In genomic region chr16:86619263-86619935, GRCh38 we compare ENCODE assay signal across 16 cellular contexts. TPM values are rescaled to one million over a fixed set of nuclear protein-coding genes. Genes with fewer than 3 reads are reported as not detected.
DNase-seq lines count a peak whose midpoint lies in the region; ATAC-seq, FAIRE-seq and TF ChIP-seq lines count a peak whose summit lies in the region.
"Had no signal": no experiment of that assay in that cellular context is flagged by ENCODE, and none has a peak within 500 bp of the region (broad histone marks: within the 10 kb centered on the region; RNA-seq: fewer than 3 reads in every experiment).

No MANE protein-coding gene starts in this region.

- no peak overlapping the region for H3K27ac Mint-ChIP-seq in Caco-2 (ENCODE audit: unreplicated experiment)
- H3K27ac Mint-ChIP-seq: activated naive CD8-positive, alpha-beta T cell treated with anti-CD3 and anti-CD28 coated beads for 36 hours had no signal

- peak overlapping the region; percentile 9; the same call in 1 of the 2 replicates for H3K56ac ChIP-seq in IMR-90 (ENCODE audit: extremely low read depth, insufficient read depth, low read length)
- H3K56ac ChIP-seq in H1 (replicated peaks; ENCODE audit: insufficient read length, low read depth, low read length), result no peak overlapping the region

- H2BK120ac ChIP-seq in IMR-90 (ENCODE audit: low read depth, low read length), result peak overlapping the region; percentile 80
- no peak overlapping the region for H2BK120ac ChIP-seq in H1 (replicated peaks; ENCODE audit: low read depth, low read length)

- BruUV-seq in Caco-2 (replicated peaks; lab: Mats Ljungman, UMichigan), result no TSS peak
- BruUV-seq in IMR-90 (replicated peaks; lab: Mats Ljungman, UMichigan), result no TSS peak

- H3K4me1 ChIP-seq in Caco-2 (no peaks in the 10 kb centered on the region), IMR-90 (ENCODE audit: control insufficient read depth, insufficient read depth, low read length) (peaks cover 7% of the 10 kb centered on the region), H1 (replicated peaks in 1 of 4; ENCODE audit: control insufficient read depth in 3 of 4, insufficient read depth in 4 of 4, low read length in 3 of 4) (peaks cover 0 to 5% (median 0%) of the 10 kb centered on the region in 4 experiments; a peak in 2 of 7 replicates), psoas muscle (peaks cover 3% of the 10 kb centered on the region)

- no peaks in the 10 kb centered on the region for H3K4me1 Mint-ChIP-seq in Caco-2 (ENCODE audit: low read depth, unreplicated experiment)
- H3K4me1 Mint-ChIP-seq: activated naive CD8-positive, alpha-beta T cell treated with anti-CD3 and anti-CD28 coated beads for 36 hours had no signal

- H4K5ac ChIP-seq in IMR-90 (ENCODE audit: low read depth, low read length), result peak overlapping the region; percentile 56
- no peak overlapping the region for H4K5ac ChIP-seq in H1 (ENCODE audit: insufficient read length, low read depth, low read length)

- peaks cover 4% of the 10 kb centered on the region for H3K9me1 ChIP-seq in IMR-90 (ENCODE audit: insufficient read depth, low read length)

- H2AFZ ChIP-seq in IMR-90 (replicated peaks; ENCODE audit: low read length, poor library complexity) (peak overlapping the region; percentile 85), H1 (ENCODE audit: low read length) (0 out of 2 replicates have a peak overlapping the region, but pooled peaks have one; percentile 52)

- peak overlapping the region; percentile 66 for H3K4ac ChIP-seq in IMR-90 (ENCODE audit: low read depth, low read length)
- no peak overlapping the region for H3K4ac ChIP-seq in H1 (replicated peaks; ENCODE audit: insufficient read length, low read depth, low read length)

- peak overlapping the region; percentile 7; the same call in 1 of the 2 replicates for H3K4me3 ChIP-seq in Caco-2 (ENCODE audit: low read depth, low read length)
- peak overlapping the region; percentile 16; the same call in 1 of the 2 replicates for H3K4me3 ChIP-seq in IMR-90 (ENCODE audit: insufficient read depth, low read depth, low read length)
- H3K4me3 ChIP-seq in H1 (ENCODE audit: extremely low read depth in 1 of 4, insufficient read depth in 2 of 4, low read depth in 3 of 4, low read length in 4 of 4), result no peak overlapping the region
- H3K4me3 ChIP-seq in psoas muscle, result peak overlapping the region; percentile 11

- H2BK5ac ChIP-seq in IMR-90 (ENCODE audit: low read depth, low read length, poor library complexity, severe bottlenecking) (peak overlapping the region; percentile 3), H1 (ENCODE audit: low read depth, low read length) (no peak overlapping the region)

- DNase-seq in Caco-2, result peak; percentile 51 to 86
- no peak for DNase-seq in IMR-90
- no peak for DNase-seq in H1 (ENCODE audit: low read depth in 1 of 2, low spot score in 2 of 2)
- DNase-seq in psoas muscle, result no peak
- DNase-seq in Ammon's horn (ENCODE audit: low spot score), result no peak
- DNase-seq in T1000 (lab: John Stamatoyannopoulos, UW), result no peak
- DNase-seq: activated naive CD8-positive, alpha-beta T cell treated with anti-CD3 and anti-CD28 coated beads for 36 hours; Calu3; NCI-H187; stimulated activated naive CD4-positive, alpha-beta T cell had no signal

- TF ChIP-seq RAD21 in IMR-90 (IDR thresholded peaks at IDR 0.05; ENCODE audit: low read length) (no peak), H1 (IDR thresholded peaks at IDR 0.05 in 1 of 2, conservative IDR thresholded peaks at IDR 0.05 in 1 of 2; ENCODE audit: low read depth in 2 of 2, low read length in 2 of 2) (no peak)

- H2AK9ac ChIP-seq in IMR-90 (replicated peaks; ENCODE audit: low read depth, low read length, poor library complexity), result peak overlapping the region; percentile 91

- WGBS in IMR-90 (ENCODE audit: extremely low coverage in 2 of 2, insufficient read length in 1 of 2), 2 experiments, result 93% methylated on average over 9 of the region's 25 CpGs; no CpG with 5 or more reads in 1 of the 2 experiments
- WGBS in H1 (ENCODE audit: extremely low coverage in 1 of 2, insufficient coverage in 1 of 2, insufficient read length in 1 of 2, insufficient replicate concordance in 2 of 2, low coverage in 1 of 2, low lambda C conversion rate in 2 of 2, missing lambda C conversion rate in 1 of 2), 2 experiments, result 92% methylated on average over 25 of the region's 25 CpGs; no CpG with 5 or more reads in 1 of the 2 experiments
- WGBS in psoas muscle, 3 donors, result 84 to 88% (median 84%) methylated on average over 25 of the region's 25 CpGs

- CTCF ChIA-PET in Caco-2 (lab: Charles Lee) (no interaction called here), IMR-90 (lab: Yijun Ruan, JAX) (interaction anchor here (1.1 kb wide), 1 partner anchor 11 kb away, joined by 3 read pairs; no protein-coding TSS in a partner anchor), H1 (lab: Charles Lee; ENCODE audit: partially characterized antibody) (interaction anchor here (0.6 to 1.4 kb wide), 4 partner anchors 19 to 443 kb away, joined by 3 to 4 read pairs (median 3); no protein-coding TSS in a partner anchor)

- peaks cover 8% of the 10 kb centered on the region for H3K27me3 Mint-ChIP-seq in Caco-2 (ENCODE audit: insufficient read depth, unreplicated experiment)

- H3K36me3 ChIP-seq in Caco-2 (ENCODE audit: control insufficient read depth, insufficient read depth, low read length) (no peaks in the 10 kb centered on the region), IMR-90 (ENCODE audit: control insufficient read depth, insufficient read depth, low read length) (no peaks in the 10 kb centered on the region), H1 (ENCODE audit: control insufficient read depth in 2 of 4, insufficient read depth in 4 of 4, low read length in 3 of 4) (no peaks in the 10 kb centered on the region), psoas muscle (ENCODE audit: insufficient read depth in 1 of 2, low read depth in 1 of 2) (no peaks in the 10 kb centered on the region)

- H3K9ac ChIP-seq in IMR-90 (ENCODE audit: low read depth, low read length), result 0 out of 2 replicates have a peak overlapping the region, but pooled peaks have one; percentile 8
- H3K9ac ChIP-seq in H1 (replicated peaks in 1 of 4; ENCODE audit: extremely low read depth in 1 of 4, low read depth in 3 of 4, low read length in 3 of 4), result no peak overlapping the region

- H4K20me1 ChIP-seq in IMR-90 (ENCODE audit: insufficient read depth, low read length) (no peaks in the 10 kb centered on the region), H1 (replicated peaks in 1 of 2; ENCODE audit: control insufficient read depth in 1 of 2, insufficient read depth in 2 of 2, low read length in 2 of 2) (no peaks in the 10 kb centered on the region)

- H3K9me3 Mint-ChIP-seq in Caco-2 (ENCODE audit: unreplicated experiment), result no peaks in the 10 kb centered on the region
- H3K9me3 Mint-ChIP-seq: activated naive CD8-positive, alpha-beta T cell treated with anti-CD3 and anti-CD28 coated beads for 36 hours had no signal

- H3K18ac ChIP-seq in IMR-90 (ENCODE audit: low read depth, low read length) (peak overlapping the region; percentile 72; the same call in 1 of the 2 replicates), H1 (ENCODE audit: extremely low read depth, low read length) (no peak overlapping the region)

- ATAC-seq in IMR-90 (ENCODE audit: low read depth) (peak; percentile 31), psoas muscle (no peak), GM18909 (IDR thresholded peaks at IDR 0.05; ENCODE audit: poor library complexity, unreplicated experiment) (no peak), HG02870 (IDR thresholded peaks at IDR 0.05; ENCODE audit: unreplicated experiment) (no peak)
- ATAC-seq: left lobe of liver had no signal

- no peak for TF ChIP-seq EP300 in H1 (IDR thresholded peaks at IDR 0.05; ENCODE audit: borderline replicate concordance in 1 of 2, low read depth in 2 of 2, low read length in 2 of 2)

- dilution Hi-C loops in IMR-90 (cut with HindIII; ENCODE audit: low sequenced_read_pairs, unreplicated experiment), result no loop called here

- 0 out of 2 replicates have a peak overlapping the region, but pooled peaks have one; percentile 68 for H2BK12ac ChIP-seq in H1 (ENCODE audit: low read depth, low read length)

- H3K79me1 ChIP-seq in IMR-90 (ENCODE audit: low read depth in 1 of 2, low read length in 2 of 2), result no peaks in the 10 kb centered on the region
- no peaks in the 10 kb centered on the region for H3K79me1 ChIP-seq in H1 (ENCODE audit: low read depth, low read length)

- H3K27ac ChIP-seq in IMR-90 (ENCODE audit: insufficient read depth, low read length) (no peak overlapping the region), H1 (ENCODE audit: low read depth, low read length) (no peak overlapping the region), psoas muscle (no peak overlapping the region)

- peak overlapping the region; percentile 75; the same call in 1 of the 2 replicates for H2BK20ac ChIP-seq in IMR-90 (ENCODE audit: low read depth, low read length)
- no peak overlapping the region for H2BK20ac ChIP-seq in H1 (ENCODE audit: low read length)

- POLR2A ChIA-PET in Caco-2 (lab: Charles Lee), result no interaction called here
- POLR2A ChIA-PET in IMR-90 (lab: Charles Lee; ENCODE audit: unreplicated experiment), result no interaction called here
- POLR2A ChIA-PET in H1 (lab: Charles Lee; ENCODE audit: partially characterized antibody), result interaction anchor here (1.2 kb wide), 1 partner anchor 18 kb away, joined by 3 read pairs; no protein-coding TSS in a partner anchor

- H4K8ac ChIP-seq in IMR-90 (ENCODE audit: low read depth in 2 of 2, low read length in 2 of 2) (peak overlapping the region; percentile 70 to 74; a peak in 3 of 4 replicates), H1 (ENCODE audit: extremely low read depth, insufficient read depth, low read length) (no peak overlapping the region; the same call in 1 of the 2 replicates)

- H3K27me3 ChIP-seq in Caco-2 (replicated peaks; ENCODE audit: control insufficient read depth, insufficient read depth, low read length), result no peaks in the 10 kb centered on the region
- no peaks in the 10 kb centered on the region for H3K27me3 ChIP-seq in IMR-90 (ENCODE audit: control insufficient read depth, insufficient read depth, low read length)
- no peaks in the 10 kb centered on the region for H3K27me3 ChIP-seq in H1 (replicated peaks in 1 of 4; ENCODE audit: control insufficient read depth in 3 of 4, extremely low read depth in 1 of 4, insufficient read depth in 3 of 4, low read length in 3 of 4)
- peaks cover 0 to 8% (median 0%) of the 10 kb centered on the region in 3 donors for H3K27me3 ChIP-seq in psoas muscle (ENCODE audit: insufficient read depth in 3 of 3, low read length in 2 of 3)

- intact Hi-C loops in Caco-2 (cut with micrococcal nuclease; ENCODE audit: unreplicated experiment) (no loop called here), IMR-90 (cut with micrococcal nuclease) (no loop called here), psoas muscle (cut with DNase I) (no loop called here)

- H3K36me3 Mint-ChIP-seq in Caco-2 (ENCODE audit: insufficient read depth, unreplicated experiment), result no peaks in the 10 kb centered on the region
- H3K36me3 Mint-ChIP-seq: activated naive CD8-positive, alpha-beta T cell treated with anti-CD3 and anti-CD28 coated beads for 36 hours had no signal

- in situ Hi-C loops in IMR-90 (cut with MboI; ENCODE audit: low sequenced_read_pairs), result no loop called here

- no peaks in the 10 kb centered on the region; the same call in 1 of the 2 replicates for H3K9me3 ChIP-seq in Caco-2
- H3K9me3 ChIP-seq in IMR-90 (ENCODE audit: control insufficient read depth, insufficient read depth, low read length), result peaks cover 4% of the 10 kb centered on the region; the same call in 1 of the 2 replicates
- no peaks in the 10 kb centered on the region for H3K9me3 ChIP-seq in H1 (ENCODE audit: insufficient read depth in 2 of 2, low read depth in 1 of 2, low read length in 1 of 2)
- H3K9me3 ChIP-seq in psoas muscle, result no peaks in the 10 kb centered on the region

- H2BK15ac ChIP-seq in IMR-90 (ENCODE audit: low read depth, low read length) (peak overlapping the region; percentile 66; the same call in 1 of the 3 replicates), H1 (ENCODE audit: low read length) (no peak overlapping the region; the same call in 1 of the 2 replicates)

- TF ChIP-seq CTCF in Caco-2 (IDR thresholded peaks at IDR 0.05; ENCODE audit: insufficient read depth in 1 of 2, low read depth in 1 of 2, low read length in 1 of 2, severe bottlenecking in 1 of 2, unreplicated experiment in 1 of 2) (no peak), IMR-90 (conservative IDR thresholded peaks at IDR 0.05; ENCODE audit: low read depth, low read length) (no peak), H1 (IDR thresholded peaks at IDR 0.05; ENCODE audit: control extremely low read depth in 1 of 3, insufficient read depth in 1 of 3, low read depth in 1 of 3, low read length in 3 of 3) (no peak), psoas muscle (IDR thresholded peaks at IDR 0.05) (no peak)

- H3K79me2 ChIP-seq in H1 (ENCODE audit: control insufficient read depth in 1 of 2, insufficient read depth in 2 of 2, low read length in 2 of 2), result no peaks in the 10 kb centered on the region

- H3K23ac ChIP-seq in IMR-90 (ENCODE audit: low read depth, low read length) (peak overlapping the region; percentile 81; the same call in 1 of the 2 replicates), H1 (ENCODE audit: insufficient read length) (no peak overlapping the region)

- peak overlapping the region; percentile 52 for H3K4me3 Mint-ChIP-seq in Caco-2 (ENCODE audit: unreplicated experiment)
- H3K4me3 Mint-ChIP-seq: activated naive CD8-positive, alpha-beta T cell treated with anti-CD3 and anti-CD28 coated beads for 36 hours had no signal

- peak overlapping the region; percentile 77; the same call in 1 of the 2 replicates for H4K91ac ChIP-seq in IMR-90 (ENCODE audit: insufficient read depth, low read depth, low read length)
- H4K91ac ChIP-seq in H1 (replicated peaks; ENCODE audit: insufficient read length, low read length), result no peak overlapping the region

- no peaks in the 10 kb centered on the region for H3K23me2 ChIP-seq in H1 (ENCODE audit: low read depth, low read length)

- no peak for FAIRE-seq in H1 (lab: Jason Lieb, UNC)
- FAIRE-seq: GM19239 had no signal

- H2AK5ac ChIP-seq in IMR-90 (ENCODE audit: low read depth, low read length) (peak overlapping the region; percentile 72; the same call in 1 of the 2 replicates), H1 (ENCODE audit: low read depth, low read length) (no peak overlapping the region)

- peak overlapping the region; percentile 95 for H3K4me2 ChIP-seq in IMR-90 (ENCODE audit: low read depth, low read length)
- H3K4me2 ChIP-seq in H1 (ENCODE audit: insufficient read depth in 1 of 2, low read depth in 2 of 2, low read length in 2 of 2), result no peak overlapping the region

- H3K14ac ChIP-seq in IMR-90 (replicated peaks; ENCODE audit: low read depth, low read length), result peak overlapping the region; percentile 90
- no peak overlapping the region for H3K14ac ChIP-seq in H1 (ENCODE audit: insufficient read length)

- TF ChIP-seq POLR2A in IMR-90 (IDR thresholded peaks at IDR 0.05; ENCODE audit: low read depth, low read length) (no peak), H1 (IDR thresholded peaks at IDR 0.05; ENCODE audit: control extremely low read depth in 1 of 2, low read depth in 2 of 2, low read length in 2 of 2) (no peak)

RNA-seq across cellular contexts. Expression of gene FOXL1, which starts 41.0 kb away (rescaled TPM):
- total RNA-seq in Caco-2 (2022) (0.11 TPM in 1 of 2 replicates, not detected in the other), IMR-90 (2012; rRNA removed) (15.2 and 23.9 TPM in 2 replicates), psoas muscle (under 1 TPM; 0.12 to 0.57 (median 0.31) TPM)
- polyA plus RNA-seq in IMR-90 (2012; rRNA removed) (25.8 and 29.9 TPM in 2 replicates), H1 (2011; rRNA removed) (0.03 and 0.09 TPM in 2 replicates), psoas muscle (1 to 10 TPM in 1 of 3 donors, under 1 TPM in 2; 0.14 to 1.3 (median 0.18) TPM)
- 59.6 and 70.0 TPM in 2 replicates for polyA plus RNA-seq in IMR-90 (2012; cell fraction: cytosol; rRNA removed)
- 22.9 and 59.6 TPM in 2 replicates for polyA plus RNA-seq in IMR-90 (2012; cell fraction: nucleus; rRNA removed; ENCODE audit: low replicate concordance)
- total RNA-seq in H1 (2021; fragmentation: NEBNext Ultra II Directional; extraction: Animal tissue kit (Norgen Biotek cat#: 25700)), result 0.29 TPM in 1 of 2 replicates, not detected in the other
- polyA plus RNA-seq in H1 (2011; cell fraction: cytosol; rRNA removed), result 0.05 TPM
- polyA plus RNA-seq in H1 (2011; cell fraction: nucleus; rRNA removed), result 0.03 TPM
- polyA plus RNA-seq in H1 (2012, experiment 1 of 2), result 0.12 TPM in 1 of 4 replicates, not detected in the others
- polyA plus RNA-seq in H1 (2012, experiment 2 of 2), result not detected
- 0.22 TPM for polyA plus RNA-seq in H1 (2013, experiment 1 of 2)
- 0.17 TPM for polyA plus RNA-seq in H1 (2013, experiment 2 of 2)
- not detected in 2 replicates for polyA minus RNA-seq in H1 (2011; rRNA and poly(A)+ RNA removed)
- polyA minus RNA-seq in H1 (2011; cell fraction: cytosol; rRNA and poly(A)+ RNA removed), result 0.37 TPM
- polyA minus RNA-seq in H1 (2011; cell fraction: nucleus; rRNA and poly(A)+ RNA removed), result 0.40 TPM
- total RNA-seq: activated naive CD8-positive, alpha-beta T cell treated with anti-CD3 and anti-CD28 coated beads for 36 hours; T-helper 2 cell treated with Interferon-gamma antibody and Interleukin-4, amounts not matched to agents 100 ng/mL and 5 ng/mL, for 36 hours had no signal

RNA-seq across cellular contexts. Expression of gene FOXC2, which starts 52.8 kb away (rescaled TPM):
- total RNA-seq in Caco-2 (2022) (not detected in 2 replicates), IMR-90 (2012; rRNA removed) (0.90 and 1.1 TPM in 2 replicates), psoas muscle (under 1 TPM; 0.15 to 0.34 (median 0.26) TPM)
- polyA plus RNA-seq in IMR-90 (2012; rRNA removed) (6.4 and 9.2 TPM in 2 replicates), H1 (2011; rRNA removed) (not detected in 2 replicates), psoas muscle (under 1 TPM; 0.14 to 0.18 (median 0.16) TPM)
- polyA plus RNA-seq in IMR-90 (2012; cell fraction: cytosol; rRNA removed), result 5.5 and 8.7 TPM in 2 replicates
- 4.3 and 7.4 TPM in 2 replicates for polyA plus RNA-seq in IMR-90 (2012; cell fraction: nucleus; rRNA removed; ENCODE audit: low replicate concordance)
- total RNA-seq in H1 (2021; fragmentation: NEBNext Ultra II Directional; extraction: Animal tissue kit (Norgen Biotek cat#: 25700)), result 0.09 and 0.11 TPM in 2 replicates
- not detected for polyA plus RNA-seq in H1 (2011; cell fraction: cytosol; rRNA removed)
- not detected for polyA plus RNA-seq in H1 (2011; cell fraction: nucleus; rRNA removed)
- 0.08 TPM in 1 of 4 replicates, not detected in the others for polyA plus RNA-seq in H1 (2012, experiment 1 of 2)
- 0.12 TPM for polyA plus RNA-seq in H1 (2012, experiment 2 of 2)
- polyA plus RNA-seq in H1 (2013, experiment 1 of 2), result 0.34 TPM
- polyA plus RNA-seq in H1 (2013, experiment 2 of 2), result 0.22 TPM
- not detected in 2 replicates for polyA minus RNA-seq in H1 (2011; rRNA and poly(A)+ RNA removed)
- polyA minus RNA-seq in H1 (2011; cell fraction: cytosol; rRNA and poly(A)+ RNA removed), result not detected
- polyA minus RNA-seq in H1 (2011; cell fraction: nucleus; rRNA and poly(A)+ RNA removed), result not detected
- total RNA-seq: activated naive CD8-positive, alpha-beta T cell treated with anti-CD3 and anti-CD28 coated beads for 36 hours; OCI-LY7; T-helper 2 cell treated with Interferon-gamma antibody and Interleukin-4, amounts not matched to agents 100 ng/mL and 5 ng/mL, for 36 hours had no signal

Comparison
In these comparisons a context has a peak if more than half of its experiments do, and no peak if none do; other contexts are left out.
1. DNase-seq: peak in Caco-2 (2 of 2); none in IMR-90 (single experiment), H1 (0 of 2), psoas muscle (0 of 2), Ammon's horn (single experiment) and T1000 (single experiment).
2. H3K4me3 ChIP-seq: peak in Caco-2 (single experiment), IMR-90 (single experiment) and psoas muscle (single experiment); none in H1 (0 of 4).
3. RNA of gene FOXL1, which starts 41.0 kb away (total RNA-seq): 15.2 to 23.9 TPM in IMR-90; 0.12 to 0.57 TPM in psoas muscle, 0.11 TPM in Caco-2 and 0.29 TPM in H1; every median in the first group is over 10 times any median in the second.